ENCODE assay signal across 1 cellular context in genomic region chr6:143241110-143241509, GRCh38.
TF ChIP-seq lines count a peak whose summit lies in the region.

No MANE protein-coding gene starts in this region.

TF ChIP-seq in WTC11, 78 proteins besides CTCF, POLR2A, EP300 and RAD21 (continued from another document):
- TF ChIP-seq ATF1 (CRISPR knock-in tag; IDR thresholded peaks at IDR 0.05): no peak
- no peak for TF ChIP-seq USF2 (CRISPR knock-in tag; IDR thresholded peaks at IDR 0.05)
